1 cellular context compared by ENCODE assay signal in the genomic region with DNA sequence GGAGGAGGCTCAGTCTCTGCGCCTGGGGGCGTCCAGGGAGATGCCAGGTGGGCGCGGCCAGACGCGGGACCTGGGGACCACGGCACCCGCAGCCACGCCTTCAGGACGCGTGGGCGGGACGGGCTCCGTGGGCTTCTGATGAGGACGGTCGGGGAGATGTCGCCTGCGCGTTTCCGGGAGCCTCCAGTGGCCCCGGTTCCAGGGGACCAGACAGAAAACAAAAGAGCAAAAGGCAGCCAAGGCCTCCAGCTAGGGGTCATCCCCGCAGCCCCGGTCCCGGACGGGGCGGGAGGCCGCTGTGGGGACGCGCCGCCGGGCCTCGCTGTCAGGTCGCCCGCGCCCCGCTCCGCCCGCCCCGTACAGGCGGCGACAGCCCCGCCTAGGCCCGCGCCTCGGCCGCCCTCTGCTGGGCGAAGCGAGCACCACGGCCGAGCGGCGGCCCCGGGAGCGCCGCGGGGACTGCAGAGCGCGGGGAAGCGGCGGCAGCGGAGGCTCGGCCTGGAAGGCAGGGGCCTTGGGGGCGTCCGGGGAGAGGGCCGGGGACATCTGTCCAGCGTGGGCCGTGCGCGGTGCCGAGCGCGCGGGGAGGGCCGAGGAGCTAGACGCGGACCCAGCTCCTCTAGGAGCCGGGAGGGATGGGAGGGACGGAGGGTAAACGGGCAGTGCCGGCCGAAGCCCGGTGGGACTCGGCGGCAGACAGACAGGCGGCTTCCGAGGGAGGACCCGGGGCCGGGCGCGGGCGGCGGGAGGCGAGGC.
TF ChIP-seq lines count a peak whose summit lies in the region.

No MANE protein-coding gene starts in this region.

TF ChIP-seq in K562, 482 proteins besides CTCF, POLR2A, EP300 and RAD21 (continued from another document and continues in another):
- TF ChIP-seq ZNF146 (CRISPR knock-in tag; IDR thresholded peaks at IDR 0.05; ENCODE audit: unreplicated experiment) (no peak), RBM39 (optimal IDR thresholded peaks at IDR 0.05; ENCODE audit: low read depth, low read length) (no peak), U2AF1 (optimal IDR thresholded peaks at IDR 0.05; ENCODE audit: low read depth, low read length) (no peak), FOXP1 (CRISPR knock-in tag; IDR thresholded peaks at IDR 0.05) (0 out of 2 replicates have a peak, but pooled peaks have one; percentile 55), RFX5 (IDR thresholded peaks at IDR 0.05; ENCODE audit: low read depth, low read length) (no peak), THRAP3 (IDR thresholded peaks at IDR 0.05; ENCODE audit: borderline replicate concordance) (no peak), GTF2F1 (IDR thresholded peaks at IDR 0.05; ENCODE audit: low read depth, low read length) (no peak), ZNF644 (tag; IDR thresholded peaks at IDR 0.05; ENCODE audit: low read depth) (no peak), TCF3 (CRISPR knock-in tag; IDR thresholded peaks at IDR 0.05) (no peak; the same call in none of the 2 replicates), DACH1 (IDR thresholded peaks at IDR 0.05; ENCODE audit: partially characterized antibody) (no peak), FOSL1 (tag; conservative IDR thresholded peaks at IDR 0.05) (no peak), CBX2 (IDR thresholded peaks at IDR 0.05; ENCODE audit: insufficient read depth, low read length, poor library complexity, severe bottlenecking) (no peak), HDAC1 (IDR thresholded peaks at IDR 0.05) (peak; percentile 2 to 62; a peak in 3 of 4 replicates), ZBTB8A (IDR thresholded peaks at IDR 0.05; ENCODE audit: partially characterized antibody) (no peak), SP2 (IDR thresholded peaks at IDR 0.05; ENCODE audit: extremely low read depth, low read depth, low read length, poor library complexity, severe bottlenecking) (no peak), BDP1 (IDR thresholded peaks at IDR 0.05; ENCODE audit: insufficient read depth, insufficient read length) (no peak), ZNF561 (CRISPR knock-in tag; conservative IDR thresholded peaks at IDR 0.05) (no peak), KLF16 (IDR thresholded peaks at IDR 0.05) (no peak), PML (IDR thresholded peaks at IDR 0.05; ENCODE audit: low read length) (no peak), PHB2 (IDR thresholded peaks at IDR 0.05; ENCODE audit: low read depth) (no peak), CBX5 (IDR thresholded peaks at IDR 0.05; ENCODE audit: borderline replicate concordance, low read depth) (no peak), ZNF23 (CRISPR knock-in tag; IDR thresholded peaks at IDR 0.05) (no peak), E2F3 (CRISPR knock-in tag; IDR thresholded peaks at IDR 0.05) (no peak), POLR2AphosphoS2 (IDR thresholded peaks at IDR 0.05; ENCODE audit: low read length) (no peak), ELF2 (CRISPR knock-in tag; IDR thresholded peaks at IDR 0.05) (no peak), HDAC6 (IDR thresholded peaks at IDR 0.05; ENCODE audit: low read depth, low read length) (no peak), HNRNPL (IDR thresholded peaks at IDR 0.05; ENCODE audit: low read depth, low read length) (no peak), ZNF707 (CRISPR knock-in tag; conservative IDR thresholded peaks at IDR 0.05) (no peak), ZNF197 (CRISPR knock-in tag; IDR thresholded peaks at IDR 0.05; ENCODE audit: low read depth) (no peak), CTBP1 (IDR thresholded peaks at IDR 0.05; ENCODE audit: borderline replicate concordance) (peak; percentile 91), TARDBP (IDR thresholded peaks at IDR 0.05) (no peak), ZNF57 (CRISPR knock-in tag; IDR thresholded peaks at IDR 0.05) (no peak)
- TF ChIP-seq, protein P1, sequence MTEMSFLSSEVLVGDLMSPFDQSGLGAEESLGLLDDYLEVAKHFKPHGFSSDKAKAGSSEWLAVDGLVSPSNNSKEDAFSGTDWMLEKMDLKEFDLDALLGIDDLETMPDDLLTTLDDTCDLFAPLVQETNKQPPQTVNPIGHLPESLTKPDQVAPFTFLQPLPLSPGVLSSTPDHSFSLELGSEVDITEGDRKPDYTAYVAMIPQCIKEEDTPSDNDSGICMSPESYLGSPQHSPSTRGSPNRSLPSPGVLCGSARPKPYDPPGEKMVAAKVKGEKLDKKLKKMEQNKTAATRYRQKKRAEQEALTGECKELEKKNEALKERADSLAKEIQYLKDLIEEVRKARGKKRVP (CRISPR knock-in tag; IDR thresholded peaks at IDR 0.05): no peak; the same call in 1 of the 2 replicates
- TF ChIP-seq, protein P2, sequence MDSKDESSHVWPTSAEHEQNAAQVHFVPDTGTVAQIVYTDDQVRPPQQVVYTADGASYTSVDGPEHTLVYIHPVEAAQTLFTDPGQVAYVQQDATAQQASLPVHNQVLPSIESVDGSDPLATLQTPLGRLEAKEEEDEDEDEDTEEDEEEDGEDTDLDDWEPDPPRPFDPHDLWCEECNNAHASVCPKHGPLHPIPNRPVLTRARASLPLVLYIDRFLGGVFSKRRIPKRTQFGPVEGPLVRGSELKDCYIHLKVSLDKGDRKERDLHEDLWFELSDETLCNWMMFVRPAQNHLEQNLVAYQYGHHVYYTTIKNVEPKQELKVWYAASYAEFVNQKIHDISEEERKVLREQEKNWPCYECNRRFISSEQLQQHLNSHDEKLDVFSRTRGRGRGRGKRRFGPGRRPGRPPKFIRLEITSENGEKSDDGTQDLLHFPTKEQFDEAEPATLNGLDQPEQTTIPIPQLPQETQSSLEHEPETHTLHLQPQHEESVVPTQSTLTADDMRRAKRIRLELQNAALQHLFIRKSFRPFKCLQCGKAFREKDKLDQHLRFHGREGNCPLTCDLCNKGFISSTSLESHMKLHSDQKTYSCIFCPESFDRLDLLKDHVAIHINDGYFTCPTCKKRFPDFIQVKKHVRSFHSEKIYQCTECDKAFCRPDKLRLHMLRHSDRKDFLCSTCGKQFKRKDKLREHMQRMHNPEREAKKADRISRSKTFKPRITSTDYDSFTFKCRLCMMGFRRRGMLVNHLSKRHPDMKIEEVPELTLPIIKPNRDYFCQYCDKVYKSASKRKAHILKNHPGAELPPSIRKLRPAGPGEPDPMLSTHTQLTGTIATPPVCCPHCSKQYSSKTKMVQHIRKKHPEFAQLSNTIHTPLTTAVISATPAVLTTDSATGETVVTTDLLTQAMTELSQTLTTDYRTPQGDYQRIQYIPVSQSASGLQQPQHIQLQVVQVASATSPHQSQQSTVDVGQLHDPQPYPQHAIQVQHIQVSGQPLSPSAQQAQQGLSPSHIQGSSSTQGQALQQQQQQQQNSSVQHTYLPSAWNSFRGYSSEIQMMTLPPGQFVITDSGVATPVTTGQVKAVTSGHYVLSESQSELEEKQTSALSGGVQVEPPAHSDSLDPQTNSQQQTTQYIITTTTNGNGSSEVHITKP (IDR thresholded peaks at IDR 0.05; ENCODE audit: partially characterized antibody): no peak
- TF ChIP-seq, protein P3, sequence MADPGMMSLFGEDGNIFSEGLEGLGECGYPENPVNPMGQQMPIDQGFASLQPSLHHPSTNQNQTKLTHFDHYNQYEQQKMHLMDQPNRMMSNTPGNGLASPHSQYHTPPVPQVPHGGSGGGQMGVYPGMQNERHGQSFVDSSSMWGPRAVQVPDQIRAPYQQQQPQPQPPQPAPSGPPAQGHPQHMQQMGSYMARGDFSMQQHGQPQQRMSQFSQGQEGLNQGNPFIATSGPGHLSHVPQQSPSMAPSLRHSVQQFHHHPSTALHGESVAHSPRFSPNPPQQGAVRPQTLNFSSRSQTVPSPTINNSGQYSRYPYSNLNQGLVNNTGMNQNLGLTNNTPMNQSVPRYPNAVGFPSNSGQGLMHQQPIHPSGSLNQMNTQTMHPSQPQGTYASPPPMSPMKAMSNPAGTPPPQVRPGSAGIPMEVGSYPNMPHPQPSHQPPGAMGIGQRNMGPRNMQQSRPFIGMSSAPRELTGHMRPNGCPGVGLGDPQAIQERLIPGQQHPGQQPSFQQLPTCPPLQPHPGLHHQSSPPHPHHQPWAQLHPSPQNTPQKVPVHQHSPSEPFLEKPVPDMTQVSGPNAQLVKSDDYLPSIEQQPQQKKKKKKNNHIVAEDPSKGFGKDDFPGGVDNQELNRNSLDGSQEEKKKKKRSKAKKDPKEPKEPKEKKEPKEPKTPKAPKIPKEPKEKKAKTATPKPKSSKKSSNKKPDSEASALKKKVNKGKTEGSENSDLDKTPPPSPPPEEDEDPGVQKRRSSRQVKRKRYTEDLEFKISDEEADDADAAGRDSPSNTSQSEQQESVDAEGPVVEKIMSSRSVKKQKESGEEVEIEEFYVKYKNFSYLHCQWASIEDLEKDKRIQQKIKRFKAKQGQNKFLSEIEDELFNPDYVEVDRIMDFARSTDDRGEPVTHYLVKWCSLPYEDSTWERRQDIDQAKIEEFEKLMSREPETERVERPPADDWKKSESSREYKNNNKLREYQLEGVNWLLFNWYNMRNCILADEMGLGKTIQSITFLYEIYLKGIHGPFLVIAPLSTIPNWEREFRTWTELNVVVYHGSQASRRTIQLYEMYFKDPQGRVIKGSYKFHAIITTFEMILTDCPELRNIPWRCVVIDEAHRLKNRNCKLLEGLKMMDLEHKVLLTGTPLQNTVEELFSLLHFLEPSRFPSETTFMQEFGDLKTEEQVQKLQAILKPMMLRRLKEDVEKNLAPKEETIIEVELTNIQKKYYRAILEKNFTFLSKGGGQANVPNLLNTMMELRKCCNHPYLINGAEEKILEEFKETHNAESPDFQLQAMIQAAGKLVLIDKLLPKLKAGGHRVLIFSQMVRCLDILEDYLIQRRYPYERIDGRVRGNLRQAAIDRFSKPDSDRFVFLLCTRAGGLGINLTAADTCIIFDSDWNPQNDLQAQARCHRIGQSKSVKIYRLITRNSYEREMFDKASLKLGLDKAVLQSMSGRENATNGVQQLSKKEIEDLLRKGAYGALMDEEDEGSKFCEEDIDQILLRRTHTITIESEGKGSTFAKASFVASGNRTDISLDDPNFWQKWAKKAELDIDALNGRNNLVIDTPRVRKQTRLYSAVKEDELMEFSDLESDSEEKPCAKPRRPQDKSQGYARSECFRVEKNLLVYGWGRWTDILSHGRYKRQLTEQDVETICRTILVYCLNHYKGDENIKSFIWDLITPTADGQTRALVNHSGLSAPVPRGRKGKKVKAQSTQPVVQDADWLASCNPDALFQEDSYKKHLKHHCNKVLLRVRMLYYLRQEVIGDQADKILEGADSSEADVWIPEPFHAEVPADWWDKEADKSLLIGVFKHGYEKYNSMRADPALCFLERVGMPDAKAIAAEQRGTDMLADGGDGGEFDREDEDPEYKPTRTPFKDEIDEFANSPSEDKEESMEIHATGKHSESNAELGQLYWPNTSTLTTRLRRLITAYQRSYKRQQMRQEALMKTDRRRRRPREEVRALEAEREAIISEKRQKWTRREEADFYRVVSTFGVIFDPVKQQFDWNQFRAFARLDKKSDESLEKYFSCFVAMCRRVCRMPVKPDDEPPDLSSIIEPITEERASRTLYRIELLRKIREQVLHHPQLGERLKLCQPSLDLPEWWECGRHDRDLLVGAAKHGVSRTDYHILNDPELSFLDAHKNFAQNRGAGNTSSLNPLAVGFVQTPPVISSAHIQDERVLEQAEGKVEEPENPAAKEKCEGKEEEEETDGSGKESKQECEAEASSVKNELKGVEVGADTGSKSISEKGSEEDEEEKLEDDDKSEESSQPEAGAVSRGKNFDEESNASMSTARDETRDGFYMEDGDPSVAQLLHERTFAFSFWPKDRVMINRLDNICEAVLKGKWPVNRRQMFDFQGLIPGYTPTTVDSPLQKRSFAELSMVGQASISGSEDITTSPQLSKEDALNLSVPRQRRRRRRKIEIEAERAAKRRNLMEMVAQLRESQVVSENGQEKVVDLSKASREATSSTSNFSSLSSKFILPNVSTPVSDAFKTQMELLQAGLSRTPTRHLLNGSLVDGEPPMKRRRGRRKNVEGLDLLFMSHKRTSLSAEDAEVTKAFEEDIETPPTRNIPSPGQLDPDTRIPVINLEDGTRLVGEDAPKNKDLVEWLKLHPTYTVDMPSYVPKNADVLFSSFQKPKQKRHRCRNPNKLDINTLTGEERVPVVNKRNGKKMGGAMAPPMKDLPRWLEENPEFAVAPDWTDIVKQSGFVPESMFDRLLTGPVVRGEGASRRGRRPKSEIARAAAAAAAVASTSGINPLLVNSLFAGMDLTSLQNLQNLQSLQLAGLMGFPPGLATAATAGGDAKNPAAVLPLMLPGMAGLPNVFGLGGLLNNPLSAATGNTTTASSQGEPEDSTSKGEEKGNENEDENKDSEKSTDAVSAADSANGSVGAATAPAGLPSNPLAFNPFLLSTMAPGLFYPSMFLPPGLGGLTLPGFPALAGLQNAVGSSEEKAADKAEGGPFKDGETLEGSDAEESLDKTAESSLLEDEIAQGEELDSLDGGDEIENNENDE (IDR thresholded peaks at IDR 0.05; ENCODE audit: low read depth, low read length): no peak
- TF ChIP-seq, protein P4, sequence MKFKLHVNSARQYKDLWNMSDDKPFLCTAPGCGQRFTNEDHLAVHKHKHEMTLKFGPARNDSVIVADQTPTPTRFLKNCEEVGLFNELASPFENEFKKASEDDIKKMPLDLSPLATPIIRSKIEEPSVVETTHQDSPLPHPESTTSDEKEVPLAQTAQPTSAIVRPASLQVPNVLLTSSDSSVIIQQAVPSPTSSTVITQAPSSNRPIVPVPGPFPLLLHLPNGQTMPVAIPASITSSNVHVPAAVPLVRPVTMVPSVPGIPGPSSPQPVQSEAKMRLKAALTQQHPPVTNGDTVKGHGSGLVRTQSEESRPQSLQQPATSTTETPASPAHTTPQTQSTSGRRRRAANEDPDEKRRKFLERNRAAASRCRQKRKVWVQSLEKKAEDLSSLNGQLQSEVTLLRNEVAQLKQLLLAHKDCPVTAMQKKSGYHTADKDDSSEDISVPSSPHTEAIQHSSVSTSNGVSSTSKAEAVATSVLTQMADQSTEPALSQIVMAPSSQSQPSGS (CRISPR knock-in tag; IDR thresholded peaks at IDR 0.05): no peak
- TF ChIP-seq, protein P5, sequence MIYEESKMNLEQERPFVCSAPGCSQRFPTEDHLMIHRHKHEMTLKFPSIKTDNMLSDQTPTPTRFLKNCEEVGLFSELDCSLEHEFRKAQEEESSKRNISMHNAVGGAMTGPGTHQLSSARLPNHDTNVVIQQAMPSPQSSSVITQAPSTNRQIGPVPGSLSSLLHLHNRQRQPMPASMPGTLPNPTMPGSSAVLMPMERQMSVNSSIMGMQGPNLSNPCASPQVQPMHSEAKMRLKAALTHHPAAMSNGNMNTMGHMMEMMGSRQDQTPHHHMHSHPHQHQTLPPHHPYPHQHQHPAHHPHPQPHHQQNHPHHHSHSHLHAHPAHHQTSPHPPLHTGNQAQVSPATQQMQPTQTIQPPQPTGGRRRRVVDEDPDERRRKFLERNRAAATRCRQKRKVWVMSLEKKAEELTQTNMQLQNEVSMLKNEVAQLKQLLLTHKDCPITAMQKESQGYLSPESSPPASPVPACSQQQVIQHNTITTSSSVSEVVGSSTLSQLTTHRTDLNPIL (CRISPR knock-in tag; IDR thresholded peaks at IDR 0.05): no peak
